ENCODE assay signal across 23 cellular contexts in genomic region chr12:544941-545635, GRCh38.
"Had no signal": no experiment of that assay in that cellular context is flagged by ENCODE, and none has a peak within 500 bp of the region (broad histone marks: within the 10 kb centered on the region; RNA-seq: fewer than 3 reads in every experiment).

No MANE protein-coding gene starts in this region.

- ATAC-seq: activated T-cell treated with anti-CD3 and anti-CD28 coated beads, Interleukin-2, amount 50 U/mL, for 4 hours; foreskin keratinocyte; left colon had no signal

- H3K4me3 ChIP-seq: sigmoid colon, thoracic aorta, upper lobe of left lung had no signal

- H3K9me3 ChIP-seq: sigmoid colon, thoracic aorta, upper lobe of left lung had no signal

- DNase-seq: activated CD4-positive, alpha-beta T cell treated with anti-CD3 and anti-CD28 coated beads for 4 hours; activated CD4-positive, alpha-beta T cell treated with anti-CD3 and anti-CD28 coated beads, Interleukin-2, amount 50 U/mL, for 48 hours; activated CD4-positive, CD25-positive, alpha-beta regulatory T cell; activated CD8-positive, alpha-beta memory T cell treated with anti-CD3 and anti-CD28 coated beads, Interleukin-2, amount 50 U/mL, for 48 hours; activated naive CD4-positive, alpha-beta T cell; activated naive CD8-positive, alpha-beta T cell treated with anti-CD3 and anti-CD28 coated beads, Interleukin-2, amount 10 ng/mL, durations not matched to agents 7 days and 5 days; activated T-cell treated with anti-CD3 and anti-CD28 coated beads, Interleukin-2, amount 50 U/mL, for 4 hours; amygdala; effector CD4-positive, alpha-beta T cell; erythroblast; foreskin keratinocyte; left colon; nucleus accumbens; retina; sigmoid colon; stimulated activated CD4-positive, alpha-beta T cell treated with anti-CD3 and anti-CD28 coated beads, Interleukin-4, amount 100 ng/mL, for 24 hours; stimulated activated naive CD4-positive, alpha-beta T cell treated with Interleukin-2 at 50 U/mL for 16 hours; upper lobe of left lung had no signal

- H3K9me3 Mint-ChIP-seq: activated naive CD8-positive, alpha-beta T cell treated with anti-CD3 and anti-CD28 coated beads, Interleukin-2, amount 10 ng/mL, durations not matched to agents 7 days and 5 days; activated T-cell treated with anti-CD3 and anti-CD28 coated beads, Interleukin-2, amount 50 U/mL, for 4 hours; activated T-helper 2 cell treated with anti-CD3 and anti-CD28 coated beads, Interferon-gamma antibody, Interleukin-2, Interleukin-4, amounts not matched to agents 10 μg/mL and 5 μg/mL and 100 μg/mL, durations not matched to agents 14 hours and 24 hours and 36 hours; memory B cell; nephron; T-helper 1 cell treated with Interleukin-12 subunit alpha and Interleukin-12 subunit beta and Interleukin-4 antibody, amounts not matched to agents 30 μg/mL and 1 μg/mL, for 36 hours had no signal

- H3K36me3 ChIP-seq: sigmoid colon had no signal

- H3K27ac ChIP-seq: foreskin keratinocyte, sigmoid colon, thoracic aorta, upper lobe of left lung had no signal

- H3K4me3 Mint-ChIP-seq: activated naive CD8-positive, alpha-beta T cell treated with anti-CD3 and anti-CD28 coated beads, Interleukin-2, amount 10 ng/mL, durations not matched to agents 7 days and 5 days; activated T-cell treated with anti-CD3 and anti-CD28 coated beads, Interleukin-2, amount 50 U/mL, for 4 hours; memory B cell; T-helper 1 cell treated with Interleukin-12 subunit alpha and Interleukin-12 subunit beta and Interleukin-4 antibody, amounts not matched to agents 30 μg/mL and 1 μg/mL, for 36 hours had no signal

- H3K27me3 ChIP-seq: foreskin keratinocyte, upper lobe of left lung had no signal

- H3K27ac Mint-ChIP-seq: activated T-helper 2 cell treated with anti-CD3 and anti-CD28 coated beads, Interferon-gamma antibody, Interleukin-2, Interleukin-4, amounts not matched to agents 10 μg/mL and 5 μg/mL and 100 μg/mL, durations not matched to agents 14 hours and 24 hours and 36 hours; memory B cell; T-helper 1 cell treated with Interleukin-12 subunit alpha and Interleukin-12 subunit beta and Interleukin-4 antibody, amounts not matched to agents 30 μg/mL and 1 μg/mL, for 36 hours had no signal

- H3K36me3 Mint-ChIP-seq: activated naive CD8-positive, alpha-beta T cell treated with anti-CD3 and anti-CD28 coated beads, Interleukin-2, amount 10 ng/mL, durations not matched to agents 7 days and 5 days had no signal
